ENCODE assay signal across 18 cellular contexts in genomic region chr10:76051007-76051936, GRCh38.
DNase-seq lines count a peak whose midpoint lies in the region; ATAC-seq, FAIRE-seq and TF ChIP-seq lines count a peak whose summit lies in the region.
"Had no signal": no experiment of that assay in that cellular context is flagged by ENCODE, and none has a peak within 500 bp of the region (broad histone marks: within the 10 kb centered on the region; RNA-seq: fewer than 3 reads in every experiment).

No MANE protein-coding gene starts in this region.

- ATAC-seq in HG03354 (IDR thresholded peaks at IDR 0.05; ENCODE audit: poor library complexity, severe bottlenecking, unreplicated experiment) = no peak
- ATAC-seq: activated CD8-positive, alpha-beta memory T cell treated with anti-CD3 and anti-CD28 coated beads, Interleukin-2, amount 10 ng/mL, durations not matched to agents 7 days and 5 days had no signal

- H3K27me3 Mint-ChIP-seq in endodermal cell (ENCODE audit: insufficient read depth) = peaks cover 6% of the 10 kb centered on the region
- H3K27me3 Mint-ChIP-seq in nephron progenitor cell (ENCODE audit: low read depth, poor library complexity) = peaks cover 3% of the 10 kb centered on the region
- H3K27me3 Mint-ChIP-seq: activated CD8-positive, alpha-beta memory T cell treated with anti-CD3 and anti-CD28 coated beads, Interleukin-2, amount 10 ng/mL, durations not matched to agents 7 days and 5 days; B cell had no signal

- no peaks in the 10 kb centered on the region for H3K36me3 ChIP-seq in endodermal cell (ENCODE audit: control insufficient read depth, insufficient read depth, low read length)
- H3K36me3 ChIP-seq: stomach had no signal

- WGBS in endodermal cell (ENCODE audit: insufficient coverage in 1 of 2, insufficient read length in 1 of 2), 2 experiments = 40 to 49% methylated on average over 5 to 12 of the region's 12 CpGs

- peak; percentile 38 for TF ChIP-seq CTCF in endodermal cell (conservative IDR thresholded peaks at IDR 0.05)
- no peak for TF ChIP-seq CTCF in nephron progenitor cell (IDR thresholded peaks at IDR 0.05)

- H3K4me3 Mint-ChIP-seq in endodermal cell (no peak overlapping the region), nephron progenitor cell (peak overlapping the region; percentile 58)
- H3K4me3 Mint-ChIP-seq: activated CD8-positive, alpha-beta memory T cell treated with anti-CD3 and anti-CD28 coated beads, Interleukin-2, amount 10 ng/mL, durations not matched to agents 7 days and 5 days; B cell had no signal

- no peak for FAIRE-seq in GM12891 (lab: Jason Lieb, UNC)
- FAIRE-seq: bronchial epithelial cell, endometrium, frontal cortex, H1, keratinocyte had no signal

- peak overlapping the region; percentile 85 for H3K27ac ChIP-seq in endodermal cell (ENCODE audit: low read depth, low read length)
- H3K27ac ChIP-seq: stomach had no signal

- H3K4me1 Mint-ChIP-seq in endodermal cell (peaks cover 11% of the 10 kb centered on the region), nephron progenitor cell (peaks cover 54% of the 10 kb centered on the region)
- H3K4me1 Mint-ChIP-seq: activated CD8-positive, alpha-beta memory T cell treated with anti-CD3 and anti-CD28 coated beads, Interleukin-2, amount 10 ng/mL, durations not matched to agents 7 days and 5 days; B cell had no signal

- H3K9ac ChIP-seq in endodermal cell (ENCODE audit: extremely low read depth, low read length, poor library complexity, severe bottlenecking) = no peak overlapping the region

- H3K9me3 Mint-ChIP-seq in endodermal cell (peaks cover 9% of the 10 kb centered on the region), nephron progenitor cell (peaks cover 27% of the 10 kb centered on the region)

- H3K4me3 ChIP-seq in endodermal cell (ENCODE audit: low read length) = no peak overlapping the region
- H3K4me3 ChIP-seq: stomach had no signal

- DNase-seq in DMS53 (lab: John Stamatoyannopoulos, UW) (peak; percentile 93), LoVo (ENCODE audit: low spot score) (peak; percentile 0), endodermal cell (peak; percentile 68), nephron progenitor cell (peak; percentile 61), GOT3 (lab: John Stamatoyannopoulos, UW) (no peak), GM12891 (ENCODE audit: insufficient read length, low spot score) (no peak)
- no peak for DNase-seq in stimulated activated CD4-positive, alpha-beta T cell treated with anti-CD3 and anti-CD28 coated beads, Interleukin-4, amount 100 ng/mL, for 24 hours
- DNase-seq: activated CD8-positive, alpha-beta memory T cell treated with anti-CD3 and anti-CD28 coated beads, Interleukin-2, amount 10 ng/mL, durations not matched to agents 7 days and 5 days; activated naive CD4-positive, alpha-beta T cell treated with anti-CD3 and anti-CD28 coated beads, Interleukin-2, amount 50 U/mL, for 16 hours; NCI-H1105; stomach had no signal

- no peaks in the 10 kb centered on the region for H3K27me3 ChIP-seq in endodermal cell (ENCODE audit: control insufficient read depth, insufficient read depth, low read length, poor library complexity, severe bottlenecking)
- H3K27me3 ChIP-seq: stomach had no signal

- no peaks in the 10 kb centered on the region for H3K4me1 ChIP-seq in endodermal cell (ENCODE audit: control insufficient read depth, insufficient read depth, low read length)

- no peak overlapping the region for H3K27ac Mint-ChIP-seq in endodermal cell
- H3K27ac Mint-ChIP-seq in nephron progenitor cell = peak overlapping the region; percentile 98
- H3K27ac Mint-ChIP-seq: activated CD8-positive, alpha-beta memory T cell treated with anti-CD3 and anti-CD28 coated beads, Interleukin-2, amount 10 ng/mL, durations not matched to agents 7 days and 5 days; B cell had no signal

- no peak for TF ChIP-seq POLR2A in GM12891 (IDR thresholded peaks at IDR 0.05; ENCODE audit: low read depth, low read length)

- H3K36me3 Mint-ChIP-seq in endodermal cell (ENCODE audit: low read depth) = peaks cover 6% of the 10 kb centered on the region
- peaks cover 14% of the 10 kb centered on the region for H3K36me3 Mint-ChIP-seq in nephron progenitor cell (ENCODE audit: low read depth)
- H3K36me3 Mint-ChIP-seq: activated CD8-positive, alpha-beta memory T cell treated with anti-CD3 and anti-CD28 coated beads, Interleukin-2, amount 10 ng/mL, durations not matched to agents 7 days and 5 days had no signal

- H3K9me3 ChIP-seq in endodermal cell (ENCODE audit: control insufficient read depth, low read length) = peaks cover 12% of the 10 kb centered on the region

TF ChIP-seq in GM12891, 5 proteins besides CTCF, POLR2A, EP300 and RAD21:
- no peak for TF ChIP-seq SPI1 (IDR thresholded peaks at IDR 0.05; ENCODE audit: low read depth, low read length)
- TF ChIP-seq POLR2AphosphoS5 (IDR thresholded peaks at IDR 0.05; ENCODE audit: low read depth, low read length) = no peak
- no peak for TF ChIP-seq TAF1 (IDR thresholded peaks at IDR 0.05; ENCODE audit: low read depth, low read length)
- no peak for TF ChIP-seq PAX5 (IDR thresholded peaks at IDR 0.05; ENCODE audit: insufficient read depth, low read length, severe bottlenecking)
- no peak for TF ChIP-seq POU2F2 (IDR thresholded peaks at IDR 0.05; ENCODE audit: low read depth, low read length)
TF ChIP-seq in GM12891: peak in this region for 0.

Comparison
In these comparisons a context has a peak if more than half of its experiments do, and no peak if none do; other contexts are left out.
1. DNase-seq: peak in DMS53 (single experiment), LoVo (single experiment), endodermal cell (single experiment) and nephron progenitor cell (single experiment); none in GOT3 (single experiment), stimulated activated CD4-positive, alpha-beta T cell treated with anti-CD3 and anti-CD28 coated beads, Interleukin-4, amount 100 ng/mL, for 24 hours (single experiment) and GM12891 (single experiment).